Comparison of ENCODE assay signal across 9 cellular contexts in genomic region chr5:54519083-54519541, GRCh38. TPM values are rescaled to one million over a fixed set of nuclear protein-coding genes. Genes with fewer than 3 reads are reported as not detected.
DNase-seq lines count a peak whose midpoint lies in the region; TF ChIP-seq lines count a peak whose summit lies in the region.
"Had no signal": no experiment of that assay in that cellular context is flagged by ENCODE, and none has a peak within 500 bp of the region (broad histone marks: within the 10 kb centered on the region; RNA-seq: fewer than 3 reads in every experiment).

No MANE protein-coding gene starts in this region.

- peaks cover 49% of the 10 kb centered on the region for H3K36me3 Mint-ChIP-seq in activated naive CD4-positive, alpha-beta T cell treated with anti-CD3 and anti-CD28 coated beads, Interleukin-2, amount 10 ng/mL, durations not matched to agents 7 days and 5 days

- H3K36me3 ChIP-seq in mucosa of stomach (ENCODE audit: control insufficient read depth, insufficient read depth, low read length) (no peaks in the 10 kb centered on the region), uterus (no peaks in the 10 kb centered on the region)

- H3K4me3 Mint-ChIP-seq in activated naive CD4-positive, alpha-beta T cell treated with anti-CD3 and anti-CD28 coated beads, Interleukin-2, amount 10 ng/mL, durations not matched to agents 7 days and 5 days: peak overlapping the region; percentile 83

- peaks cover 17% of the 10 kb centered on the region for H3K27me3 Mint-ChIP-seq in activated naive CD4-positive, alpha-beta T cell treated with anti-CD3 and anti-CD28 coated beads, Interleukin-2, amount 10 ng/mL, durations not matched to agents 7 days and 5 days

- H3K27me3 ChIP-seq in mucosa of stomach (ENCODE audit: control insufficient read depth, insufficient read depth, low read length) (no peaks in the 10 kb centered on the region), uterus (no peaks in the 10 kb centered on the region)

- H3K4me1 ChIP-seq in mucosa of stomach (ENCODE audit: control insufficient read depth, insufficient read depth, low read length) (peaks cover 26% of the 10 kb centered on the region), uterus (peaks cover 0 to 14% of the 10 kb centered on the region in 2 donors)

- no peak overlapping the region for H3K9ac ChIP-seq in mucosa of stomach (ENCODE audit: low read length)

- no peak for TF ChIP-seq CTCF in coronary artery (IDR thresholded peaks at IDR 0.05)
- no peak for TF ChIP-seq CTCF in uterus (IDR thresholded peaks at IDR 0.05)

- peaks cover 62% of the 10 kb centered on the region for H3K4me1 Mint-ChIP-seq in activated naive CD4-positive, alpha-beta T cell treated with anti-CD3 and anti-CD28 coated beads, Interleukin-2, amount 10 ng/mL, durations not matched to agents 7 days and 5 days

- CTCF ChIA-PET in activated naive CD4-positive, alpha-beta T cell treated with anti-CD3 and anti-CD28 coated beads, Interleukin-2, amount 10 ng/mL, durations not matched to agents 7 days and 5 days (lab: Charles Lee): interaction anchor here (0.9 to 5.3 kb wide), 8 partner anchors 48 to 347 kb away, joined by 3 to 100 read pairs (median 6); no protein-coding TSS in a partner anchor

- no peaks in the 10 kb centered on the region for H3K9me3 Mint-ChIP-seq in activated naive CD4-positive, alpha-beta T cell treated with anti-CD3 and anti-CD28 coated beads, Interleukin-2, amount 10 ng/mL, durations not matched to agents 7 days and 5 days

- H3K4me3 ChIP-seq in coronary artery: peak overlapping the region; percentile 97
- peak overlapping the region; percentile 71 for H3K4me3 ChIP-seq in mucosa of stomach (ENCODE audit: low read length)
- H3K4me3 ChIP-seq in uterus: peak overlapping the region; percentile 39 to 96

- H3K27ac ChIP-seq in coronary artery: peak overlapping the region; percentile 94 to 96
- peak overlapping the region; percentile 90 to 92 for H3K27ac ChIP-seq in uterus

- no peak for DNase-seq in activated naive CD4-positive, alpha-beta T cell treated with anti-CD3 and anti-CD28 coated beads, Interleukin-2, amount 10 ng/mL, durations not matched to agents 7 days and 5 days
- no peak for DNase-seq in activated naive CD4-positive, alpha-beta T cell treated with anti-CD3 and anti-CD28 coated beads, Interleukin-2, amount 50 U/mL, for 16 hours
- DNase-seq in coronary artery (ENCODE audit: low spot score) (peak; percentile 78), uterus (no peak), H4 (ENCODE audit: low spot score) (no peak), OCI-M1 (lab: John Stamatoyannopoulos, UW) (no peak), HPDE6-E6E7 (ENCODE audit: extremely low spot score) (no peak)
- DNase-seq: activated CD8-positive, alpha-beta memory T cell treated with anti-CD3 and anti-CD28 coated beads, Interleukin-2, amount 50 U/mL, for 4 hours had no signal

- H3K9me3 ChIP-seq in mucosa of stomach (ENCODE audit: control insufficient read depth, low read length) (no peaks in the 10 kb centered on the region), uterus (no peaks in the 10 kb centered on the region)

- intact Hi-C loops in uterus (cut with DNase I; ENCODE audit: low total_unique reads): loop anchor here (5.0 kb wide), 1 partner anchor 323 kb away; no protein-coding TSS in a partner anchor

- TF ChIP-seq POLR2A in uterus (IDR thresholded peaks at IDR 0.05): no peak

- H3K27ac Mint-ChIP-seq in activated naive CD4-positive, alpha-beta T cell treated with anti-CD3 and anti-CD28 coated beads, Interleukin-2, amount 10 ng/mL, durations not matched to agents 7 days and 5 days: peak overlapping the region; percentile 6

RNA-seq across cellular contexts. Expression of gene SNX18, which starts 1.6 kb away (rescaled TPM):
- total RNA-seq in uterus: 10 to 100 TPM; 33.6 to 59.1 (median 51.2) TPM
- total RNA-seq in H4 (2014; rRNA removed; shearing (Covaris generic)): 10.0 and 10.1 TPM in 2 replicates
